9 cellular contexts compared by ENCODE assay signal in genomic region chr16:14372471-14372870, GRCh38.
"Had no signal": no experiment of that assay in that cellular context is flagged by ENCODE, and none has a peak within 500 bp of the region (broad histone marks: within the 10 kb centered on the region; RNA-seq: fewer than 3 reads in every experiment).

No MANE protein-coding gene starts in this region.

- H3K9me3 ChIP-seq: pancreas had no signal

- H3K4me1 Mint-ChIP-seq: activated CD4-positive, alpha-beta T cell treated with anti-CD3 and anti-CD28 coated beads, Interleukin-2, amount 10 ng/mL, durations not matched to agents 24 days and 14 days; neural crest cell had no signal

- DNase-seq: activated CD4-positive, alpha-beta T cell treated with anti-CD3 and anti-CD28 coated beads, Interleukin-2, amount 10 ng/mL, durations not matched to agents 24 days and 14 days; activated naive CD4-positive, alpha-beta T cell treated with anti-CD3 and anti-CD28 coated beads, Interleukin-2, amount 10 ng/mL, durations not matched to agents 7 days and 5 days; foreskin keratinocyte; head of caudate nucleus; kidney; pancreas; retina had no signal

- H3K27ac ChIP-seq: foreskin keratinocyte, pancreas had no signal

- H3K27me3 Mint-ChIP-seq: activated CD4-positive, alpha-beta T cell treated with anti-CD3 and anti-CD28 coated beads, Interleukin-2, amount 10 ng/mL, durations not matched to agents 24 days and 14 days had no signal

- ATAC-seq: foreskin keratinocyte, pancreas had no signal

- H3K4me3 ChIP-seq: pancreas, skin epidermis had no signal

- H3K4me3 Mint-ChIP-seq: activated CD4-positive, alpha-beta T cell treated with anti-CD3 and anti-CD28 coated beads, Interleukin-2, amount 10 ng/mL, durations not matched to agents 24 days and 14 days; activated naive CD4-positive, alpha-beta T cell treated with anti-CD3 and anti-CD28 coated beads, Interleukin-2, amount 10 ng/mL, durations not matched to agents 7 days and 5 days; neural crest cell had no signal

- H3K27ac Mint-ChIP-seq: activated CD4-positive, alpha-beta T cell treated with anti-CD3 and anti-CD28 coated beads, Interleukin-2, amount 10 ng/mL, durations not matched to agents 24 days and 14 days; activated naive CD4-positive, alpha-beta T cell treated with anti-CD3 and anti-CD28 coated beads, Interleukin-2, amount 10 ng/mL, durations not matched to agents 7 days and 5 days had no signal

- H3K4me1 ChIP-seq: pancreas had no signal

- H3K36me3 ChIP-seq: pancreas had no signal

- H3K27me3 ChIP-seq: foreskin keratinocyte, pancreas had no signal

- H3K36me3 Mint-ChIP-seq: activated naive CD4-positive, alpha-beta T cell treated with anti-CD3 and anti-CD28 coated beads, Interleukin-2, amount 10 ng/mL, durations not matched to agents 7 days and 5 days had no signal

- H3K9me3 Mint-ChIP-seq: activated CD4-positive, alpha-beta T cell treated with anti-CD3 and anti-CD28 coated beads, Interleukin-2, amount 10 ng/mL, durations not matched to agents 24 days and 14 days; activated naive CD4-positive, alpha-beta T cell treated with anti-CD3 and anti-CD28 coated beads, Interleukin-2, amount 10 ng/mL, durations not matched to agents 7 days and 5 days; neural crest cell had no signal
